Comparison of ENCODE assay signal across 19 cellular contexts in the genomic region with DNA sequence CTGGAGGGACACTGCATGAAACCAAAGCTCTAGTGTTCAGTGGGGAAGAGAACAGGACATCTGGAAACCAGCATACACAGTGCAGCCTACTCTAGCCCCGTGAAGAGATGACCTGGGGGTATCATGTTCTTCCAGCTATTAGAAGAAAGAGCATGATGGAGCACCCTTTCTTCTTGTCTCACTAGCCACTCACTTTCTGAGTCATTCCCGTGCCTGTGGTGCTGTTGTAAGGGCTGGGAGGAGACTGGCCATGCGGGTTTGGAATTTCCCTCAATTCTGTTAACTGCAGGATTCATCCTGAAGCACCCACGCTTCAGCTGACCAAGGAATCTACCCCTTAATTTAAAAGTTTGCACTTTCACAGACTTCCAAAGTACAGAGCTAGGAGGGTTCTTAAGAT.
A peak's percentile ranks its signal among the peaks of the same experiment; 100 is the strongest.
DNase-seq lines count a peak whose midpoint lies in the region; ATAC-seq lines count a peak whose summit lies in the region.
"Had no signal": no experiment of that assay in that cellular context is flagged by ENCODE, and none has a peak within 500 bp of the region (broad histone marks: within the 10 kb centered on the region; RNA-seq: fewer than 3 reads in every experiment).

No MANE protein-coding gene starts in this region.

- DNase-seq in ELR (ENCODE audit: low read depth) (peak; percentile 32), OCI-M1 (lab: John Stamatoyannopoulos, UW) (peak; percentile 40), ecto neural progenitor cell (ENCODE audit: low spot score) (peak; percentile 34), non-pigmented ciliary epithelial cell (ENCODE audit: low read depth) (peak; percentile 17), HUDEP-2 (lab: John Stamatoyannopoulos, UW; ENCODE audit: unreplicated experiment in 76 of 76) (no peak)
- DNase-seq: activated B cell treated with CpG ODN at 0.5 μM for 24 hours; activated naive CD4-positive, alpha-beta T cell treated with anti-CD3 and anti-CD28 coated beads for 36 hours; C1 segment of cervical spinal cord; DMS79; immature natural killer cell; Kasumi-1; midbrain; NCI-H1694 treated with DMSO at 0.1 percent for 48 hours; NCI-H524; small intestine; stimulated activated naive CD4-positive, alpha-beta T cell treated with Interleukin-2 at 50 U/mL for 16 hours had no signal

- ATAC-seq in GM18498 (IDR thresholded peaks at IDR 0.05; ENCODE audit: unreplicated experiment) (no peak), GM18861 (IDR thresholded peaks at IDR 0.05; ENCODE audit: unreplicated experiment) (no peak), HG03457 (IDR thresholded peaks at IDR 0.05; ENCODE audit: unreplicated experiment) (no peak)

Comparison
In these comparisons a context has a peak if more than half of its experiments do, and no peak if none do; other contexts are left out.
1. DNase-seq: peak in ELR (single experiment), OCI-M1 (single experiment), ecto neural progenitor cell (single experiment) and non-pigmented ciliary epithelial cell (single experiment); none in HUDEP-2 (0 of 76).